Comparison of ENCODE assay signal across 21 cellular contexts in the genomic region with DNA sequence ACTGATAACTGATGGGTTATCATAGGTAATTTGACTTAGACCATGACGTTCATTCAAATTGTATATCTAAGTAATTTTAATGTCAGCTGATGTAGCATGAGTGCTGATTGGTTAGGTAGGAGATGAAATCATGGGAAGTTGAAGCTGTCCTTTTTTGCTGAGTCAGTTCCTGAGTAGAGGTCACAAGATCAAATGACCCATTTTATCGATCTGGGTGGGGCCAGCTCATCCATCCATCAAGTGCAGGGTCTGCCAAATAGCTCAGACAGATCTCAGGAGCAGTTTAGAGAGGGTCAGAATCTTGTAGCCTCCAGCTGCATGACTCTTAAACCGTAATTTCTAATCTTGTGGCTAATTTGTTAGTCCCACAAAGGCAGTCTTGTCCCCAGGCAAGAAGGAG. TPM values are rescaled to one million over a fixed set of nuclear protein-coding genes. Genes with fewer than 3 reads are reported as not detected.
"Had no signal": no experiment of that assay in that cellular context is flagged by ENCODE, and none has a peak within 500 bp of the region (broad histone marks: within the 10 kb centered on the region; RNA-seq: fewer than 3 reads in every experiment).

No MANE protein-coding gene starts in this region.

- H3K36me3 ChIP-seq: breast epithelium, Peyer's patch had no signal

- H3K27me3 ChIP-seq: breast epithelium, Peyer's patch had no signal

- H3K9me3 ChIP-seq: breast epithelium, Peyer's patch had no signal

- H3K4me3 ChIP-seq: breast epithelium, Peyer's patch had no signal

- DNase-seq: activated CD4-positive, alpha-beta T cell treated with anti-CD3 and anti-CD28 coated beads for 48 hours; activated CD4-positive, alpha-beta T cell treated with anti-CD3 and anti-CD28 coated beads, Interleukin-2, amount 50 U/mL, for 4 hours; activated CD8-positive, alpha-beta memory T cell treated with anti-CD3 and anti-CD28 coated beads, Interleukin-2, amount 50 U/mL, for 48 hours; activated CD8-positive, alpha-beta T cell treated with anti-CD3 and anti-CD28 coated beads, Interleukin-2, amount 10 ng/mL, durations not matched to agents 7 days and 5 days; activated T-cell treated with anti-CD3 and anti-CD28 coated beads, Interleukin-2, amount 50 U/mL, for 1 hour; aorta; caudate nucleus; NCI-H1092; NCI-H1417; NCI-H1930; NCI-H2107; NCI-H2171 treated with DMSO at 0.1 percent for 48 hours; NCI-H226; NCI-H526; NCI-H82; Peyer's patch had no signal

- ATAC-seq: activated CD4-positive, CD25-positive, alpha-beta regulatory T cell treated with anti-CD3 and anti-CD28 coated beads, Interleukin-2, amount 50 U/mL, for 24 hours; activated CD8-positive, alpha-beta T cell treated with anti-CD3 and anti-CD28 coated beads, Interleukin-2, amount 10 ng/mL, durations not matched to agents 7 days and 5 days had no signal

- H3K27ac ChIP-seq: breast epithelium, Peyer's patch had no signal

- H3K4me1 ChIP-seq: breast epithelium, Peyer's patch had no signal

RNA-seq across cellular contexts. Expression of a gene that starts 35.3 kb away (rescaled TPM):
- total RNA-seq: activated CD8-positive, alpha-beta T cell treated with anti-CD3 and anti-CD28 coated beads, Interleukin-2, amount 10 ng/mL, durations not matched to agents 7 days and 5 days; chondrocyte; NCI-H460; OCI-LY7; Peyer's patch had no signal

RNA-seq across cellular contexts. Expression of a gene that starts 48.9 kb away (rescaled TPM):
- total RNA-seq: activated CD8-positive, alpha-beta T cell treated with anti-CD3 and anti-CD28 coated beads, Interleukin-2, amount 10 ng/mL, durations not matched to agents 7 days and 5 days; aorta; breast epithelium; chondrocyte; NCI-H460; OCI-LY7; Peyer's patch had no signal
- polyA plus RNA-seq: aorta had no signal
